11 cellular contexts compared by ENCODE assay signal in the genomic region with DNA sequence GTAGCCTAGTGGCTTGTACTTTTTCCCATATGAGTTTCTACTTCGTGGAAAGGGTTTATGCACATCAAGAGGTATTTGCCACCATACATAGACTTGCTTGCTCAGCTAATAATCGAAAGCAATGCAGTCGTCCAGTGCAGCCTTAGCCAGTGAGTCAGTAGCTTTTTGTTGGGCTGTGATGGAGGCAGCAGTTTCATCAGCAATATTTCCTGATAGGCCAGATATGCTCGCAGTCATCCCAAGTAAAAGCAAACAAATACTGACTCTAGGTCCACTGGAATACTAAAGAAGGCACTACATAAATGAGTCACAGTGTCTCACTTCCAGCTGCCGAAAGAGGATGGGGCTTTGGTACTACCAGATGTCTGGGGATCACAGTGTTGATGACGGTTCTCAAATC. TPM values are rescaled to one million over a fixed set of nuclear protein-coding genes. Genes with fewer than 3 reads are reported as not detected.
DNase-seq lines count a peak whose midpoint lies in the region; ATAC-seq, FAIRE-seq and TF ChIP-seq lines count a peak whose summit lies in the region.
"Had no signal": no experiment of that assay in that cellular context is flagged by ENCODE, and none has a peak within 500 bp of the region (broad histone marks: within the 10 kb centered on the region; RNA-seq: fewer than 3 reads in every experiment).

No MANE protein-coding gene starts in this region.

- peaks cover 8% of the 10 kb centered on the region for H3K4me1 Mint-ChIP-seq in glutamatergic neuron (ENCODE audit: low read depth, unreplicated experiment)

- H3K27ac ChIP-seq in K562 (ENCODE audit: extremely low read depth, low read depth, low read length) (no peak overlapping the region), HepG2 (ENCODE audit: extremely low read length, insufficient read depth, low read length) (no peak overlapping the region), Karpas-422 (ENCODE audit: low read length) (no peak overlapping the region)
- H3K27ac ChIP-seq: parathyroid adenoma had no signal

- intact Hi-C loops in K562 (cut with micrococcal nuclease) (loop anchor here (5.0 to 10.0 kb wide), 2 partner anchors 39 to 79 kb away; a partner anchor contains a TSS), HepG2 (cut with micrococcal nuclease; ENCODE audit: unreplicated experiment) (no loop called here)

- H3K36me3 ChIP-seq in K562 (ENCODE audit: control insufficient read depth, insufficient read depth, low read length) (peaks cover 9% of the 10 kb centered on the region), HepG2 (replicated peaks in 1 of 2; ENCODE audit: control insufficient read depth in 1 of 2, insufficient read depth in 2 of 2, low read length in 2 of 2) (peaks cover 0 to 2% of the 10 kb centered on the region in 2 experiments; a peak in 2 of 5 replicates), Karpas-422 (ENCODE audit: insufficient read depth, low read length) (no peaks in the 10 kb centered on the region)

- H3K27ac Mint-ChIP-seq in glutamatergic neuron (ENCODE audit: unreplicated experiment) = no peak overlapping the region

- CTCF ChIA-PET in K562 (lab: Yijun Ruan, JAX; ENCODE audit: low intra/inter-chr PET ratio) (no interaction called here), HepG2 (lab: Yijun Ruan, JAX; ENCODE audit: low intra/inter-chr PET ratio, low total read pairs) (no interaction called here)

- peaks cover 5% of the 10 kb centered on the region for H3K27me3 Mint-ChIP-seq in glutamatergic neuron (ENCODE audit: unreplicated experiment)

- 59% methylated on average over 6 of the region's 6 CpGs for WGBS in K562 (ENCODE audit: insufficient coverage, low coverage, missing lambda C conversion rate)
- 37% methylated on average over 6 of the region's 6 CpGs for WGBS in HepG2 (ENCODE audit: low lambda C conversion rate)

- BruUV-seq in K562 (replicated peaks; lab: Mats Ljungman, UMichigan) (no TSS peak), HepG2 (replicated peaks; lab: Mats Ljungman, UMichigan) (no TSS peak)

- in situ Hi-C loops in K562 (cut with MboI) (no loop called here), HepG2 (cut with HindIII; ENCODE audit: extremely low pct_ligation_motif_present, low pct_unique_long_range_greater_than_20kb) (no loop called here)

- H3K4me3 ChIP-seq in HFF-Myc (replicated peaks; ENCODE audit: low read depth, low read length) (no peak overlapping the region), K562 (no peak overlapping the region), HepG2 (replicated peaks in 1 of 3; ENCODE audit: insufficient read depth in 1 of 3, low read depth in 2 of 3, low read length in 3 of 3) (no peak overlapping the region), Karpas-422 (ENCODE audit: low read length) (no peak overlapping the region)

- TF ChIP-seq POLR2A in K562 (conservative IDR thresholded peaks at IDR 0.05) = no peak
- no peak; a peak in 1 of 4 replicates for TF ChIP-seq POLR2A in HepG2 (IDR thresholded peaks at IDR 0.05; ENCODE audit: insufficient read depth in 1 of 2, low read depth in 2 of 2, low read length in 2 of 2)

- peaks cover 19 to 35% of the 10 kb centered on the region in 2 experiments; a peak in 4 of 5 replicates for H3K4me1 ChIP-seq in K562 (replicated peaks in 1 of 2; ENCODE audit: control insufficient read depth in 2 of 2, insufficient read depth in 2 of 2, low read length in 2 of 2)
- peaks cover 31% of the 10 kb centered on the region for H3K4me1 ChIP-seq in HepG2 (ENCODE audit: insufficient read depth, low read length)
- H3K4me1 ChIP-seq in Karpas-422 (ENCODE audit: low read length) = no peaks in the 10 kb centered on the region

- H3K9me3 ChIP-seq in K562 (replicated peaks; ENCODE audit: control insufficient read depth, insufficient read depth, low read depth, low read length) (no peaks in the 10 kb centered on the region), HepG2 (ENCODE audit: low read length) (no peaks in the 10 kb centered on the region), Karpas-422 (ENCODE audit: low read length) (no peaks in the 10 kb centered on the region)

- no peak overlapping the region for H3K4me3 Mint-ChIP-seq in glutamatergic neuron (ENCODE audit: unreplicated experiment)

- TF ChIP-seq CTCF in HFF-Myc (IDR thresholded peaks at IDR 0.05; ENCODE audit: low read depth, low read length, missing control alignments) (no peak), K562 (IDR thresholded peaks at IDR 0.05 in 2 of 3, conservative IDR thresholded peaks at IDR 0.05 in 1 of 3; ENCODE audit: insufficient read depth in 2 of 3, low read depth in 1 of 3, low read length in 3 of 3) (no peak), HepG2 (CRISPR knock-in tag; IDR thresholded peaks at IDR 0.05) (no peak), glutamatergic neuron (IDR thresholded peaks at IDR 0.05; ENCODE audit: partially characterized antibody, unreplicated experiment) (no peak)

- TF ChIP-seq RAD21 in K562 (CRISPR knock-in tag; conservative IDR thresholded peaks at IDR 0.05 in 1 of 2, IDR thresholded peaks at IDR 0.05 in 1 of 2) (no peak), HepG2 (CRISPR knock-in tag; IDR thresholded peaks at IDR 0.05) (no peak)

- no peaks in the 10 kb centered on the region for H3K9me1 ChIP-seq in K562 (ENCODE audit: control insufficient read depth, insufficient read depth, low read length)

- H4K20me1 ChIP-seq in K562 (replicated peaks; ENCODE audit: control insufficient read depth, insufficient read depth, low read length) = peaks cover 10% of the 10 kb centered on the region
- H4K20me1 ChIP-seq in HepG2 (ENCODE audit: insufficient read depth, low read length) = peaks cover 21% of the 10 kb centered on the region
- H4K20me1 ChIP-seq in Karpas-422 (ENCODE audit: insufficient read depth, low read depth, low read length) = no peaks in the 10 kb centered on the region

- FAIRE-seq in K562 (lab: Jason Lieb, UNC) (no peak), HepG2 (lab: Jason Lieb, UNC) (no peak)

- ATAC-seq in K562 (no peak), HepG2 (no peak; the same call in 2 of the 3 replicates)

- no peak overlapping the region for H3K9ac ChIP-seq in K562 (ENCODE audit: insufficient read depth in 1 of 2, low read depth in 2 of 2, low read length in 2 of 2)
- no peak overlapping the region for H3K9ac ChIP-seq in HepG2 (ENCODE audit: insufficient read depth, low read depth, low read length)
- H3K9ac ChIP-seq in Karpas-422 (ENCODE audit: low read length) = no peak overlapping the region
- H3K9ac ChIP-seq: parathyroid adenoma had no signal

- H3K27me3 ChIP-seq in K562 (ENCODE audit: control insufficient read depth in 2 of 2, insufficient read depth in 2 of 2, low read length in 2 of 2) = no peaks in the 10 kb centered on the region
- no peaks in the 10 kb centered on the region; a peak in 1 of 5 replicates for H3K27me3 ChIP-seq in HepG2 (ENCODE audit: control insufficient read depth in 1 of 2, insufficient read depth in 2 of 2, low read length in 2 of 2)
- H3K27me3 ChIP-seq in Karpas-422 (ENCODE audit: low read length) = no peaks in the 10 kb centered on the region

- peaks cover 40% of the 10 kb centered on the region for H3K79me2 ChIP-seq in K562 (ENCODE audit: control insufficient read depth, insufficient read depth, low read length)
- H3K79me2 ChIP-seq in HepG2 (ENCODE audit: insufficient read depth, low read length) = peaks cover 28% of the 10 kb centered on the region
- no peaks in the 10 kb centered on the region for H3K79me2 ChIP-seq in Karpas-422 (ENCODE audit: low read length)
- H3K79me2 ChIP-seq: parathyroid adenoma had no signal

- POLR2A ChIA-PET in K562 (lab: Yijun Ruan, JAX) (interaction anchor here (0.6 to 1.2 kb wide), 2 partner anchors 13 to 140 kb away, joined by 3 read pairs; no protein-coding TSS in a partner anchor), HepG2 (lab: Yijun Ruan, JAX) (interaction anchor here (0.7 to 1.1 kb wide), 2 partner anchors 14 to 83 kb away, joined by 3 read pairs; a partner anchor contains a TSS)

- DNase-seq in AG08396 (ENCODE audit: low spot score) (peak; percentile 91), HFF-Myc (ENCODE audit: extremely low read depth, low read depth) (peak; percentile 72), K562 (ENCODE audit: extremely low read depth in 1 of 4, low spot score in 3 of 4) (no peak), HepG2 (ENCODE audit: low spot score) (peak; percentile 63), NCI-H2227 (lab: John Stamatoyannopoulos, UW; ENCODE audit: unreplicated experiment) (no peak), Karpas-422 (no peak), glutamatergic neuron (no peak)
- no peak for DNase-seq in stimulated activated naive CD4-positive, alpha-beta T cell treated with Interleukin-2 at 50 U/mL for 16 hours (lab: John Stamatoyannopoulos, UW)
- DNase-seq: DND-41, Kasumi-1 had no signal

- H3K4me2 ChIP-seq in K562 (ENCODE audit: insufficient read depth, low read length) (no peak overlapping the region), HepG2 (ENCODE audit: low read depth, low read length) (peak overlapping the region; percentile 21; the same call in 1 of the 2 replicates), Karpas-422 (ENCODE audit: low read depth, low read length, poor library complexity, severe bottlenecking) (no peak overlapping the region)

- H3K9me2 ChIP-seq in Karpas-422 (replicated peaks; ENCODE audit: insufficient read depth, low read length) = no peaks in the 10 kb centered on the region

- TF ChIP-seq EP300 in K562 (IDR thresholded peaks at IDR 0.05; ENCODE audit: low read length) = no peak
- TF ChIP-seq EP300 in HepG2 (IDR thresholded peaks at IDR 0.05; ENCODE audit: low read depth in 2 of 2, low read length in 2 of 2) = no peak
- TF ChIP-seq EP300 in HepG2 (CRISPR knock-in tag; IDR thresholded peaks at IDR 0.05; ENCODE audit: borderline replicate concordance) = no peak

- H3K36me3 Mint-ChIP-seq in glutamatergic neuron (ENCODE audit: unreplicated experiment) = peaks cover 4% of the 10 kb centered on the region

- H3K9me3 Mint-ChIP-seq in glutamatergic neuron (ENCODE audit: unreplicated experiment) = peaks cover 14% of the 10 kb centered on the region

- H2AFZ ChIP-seq in K562 (ENCODE audit: low read depth, low read length) (no peak overlapping the region), HepG2 (ENCODE audit: low read length) (no peak overlapping the region), Karpas-422 (ENCODE audit: low read length) (no peak overlapping the region)
- H2AFZ ChIP-seq: parathyroid adenoma had no signal

RNA-seq across cellular contexts. Expression of a gene that starts 2.1 kb away (rescaled TPM):
- total RNA-seq in K562 (2011; cell fraction: chromatin; rRNA removed; ENCODE audit: low replicate concordance) = 61.4 and 70.7 TPM in 2 replicates
- total RNA-seq in K562 (2011; cell fraction: nucleolus; rRNA removed) = 53.2 and 63.7 TPM in 2 replicates
- 62.1 and 64.4 TPM in 2 replicates for total RNA-seq in K562 (2011; cell fraction: nucleoplasm; rRNA removed)
- total RNA-seq in K562 (2014; rRNA removed) (76.1 and 83.0 TPM in 2 replicates), K562 (2014; rRNA removed; fragmentation: Illumina TruSeq; extraction: Trizol) (39.7 and 40.7 TPM in 2 replicates), K562 (2015; rRNA removed; fragmentation: Illumina TruSeq; extraction: Trizol) (25.0 and 25.9 TPM in 2 replicates), K562 (2021) (41.7 and 42.2 TPM in 2 replicates), HepG2 (2016; rRNA removed; fragmentation: Illumina TruSeq; extraction: Trizol) (73.7 and 86.7 TPM in 2 replicates), glutamatergic neuron (ENCODE audit: unreplicated experiment) (56.4 TPM)
- polyA plus RNA-seq in K562 (2011; rRNA removed) (119 and 124 TPM in 2 replicates), K562 (2014; fragmentation: Illumina TruSeq; extraction: Trizol) (46.9 and 54.9 TPM in 2 replicates), K562 (2014; fragmentation: Nextera tagmentation; extraction: Ambion mirVana) (10 to 100 TPM in 1 of 2 experiments, 1 to 10 TPM in 1; 9.2 to 10.7 TPM), K562 (2014; rRNA removed) (68.9 and 75.9 TPM in 2 replicates), HepG2 (2011; rRNA removed) (170 and 223 TPM in 2 replicates)
- polyA plus RNA-seq in K562 (2011; cell fraction: cytosol; rRNA removed) = 114 and 117 TPM in 2 replicates
- polyA plus RNA-seq in K562 (2011; cell fraction: nucleus; rRNA removed) = 136 and 157 TPM in 2 replicates
- 28.7 and 29.5 TPM in 2 replicates for polyA plus RNA-seq in K562 (2012)
- 42.4 and 53.7 TPM in 2 replicates for polyA minus RNA-seq in K562 (2011; rRNA and poly(A)+ RNA removed)
- 32.0 and 69.4 TPM in 2 replicates for polyA minus RNA-seq in K562 (2011; cell fraction: cytosol; rRNA and poly(A)+ RNA removed)
- polyA minus RNA-seq in K562 (2011; cell fraction: nucleus; rRNA and poly(A)+ RNA removed) = 33.0 and 56.2 TPM in 2 replicates
- 57.4 and 60.2 TPM in 2 replicates for total RNA-seq in HepG2 (2016; cell fraction: cytosol; rRNA removed; fragmentation: Illumina TruSeq; extraction: Trizol; ENCODE audit: low read depth)
- total RNA-seq in HepG2 (2016; cell fraction: insoluble cytoplasmic fraction; rRNA removed; fragmentation: Illumina TruSeq; extraction: Trizol) = 71.8 and 94.2 TPM in 2 replicates
- total RNA-seq in HepG2 (2016; cell fraction: membrane; rRNA removed; fragmentation: Illumina TruSeq; extraction: Trizol) = 64.9 and 67.4 TPM in 2 replicates
- total RNA-seq in HepG2 (2016; cell fraction: nucleus; rRNA removed; fragmentation: Illumina TruSeq; extraction: Trizol) = 26.3 and 33.7 TPM in 2 replicates
- polyA plus RNA-seq in HepG2 (2011; cell fraction: cytosol; rRNA removed) = 338 and 339 TPM in 2 replicates
- 163 and 165 TPM in 2 replicates for polyA plus RNA-seq in HepG2 (2011; cell fraction: nucleus; rRNA removed)
- polyA plus RNA-seq in HepG2 (2012) = 188 and 302 TPM in 2 replicates
- polyA plus RNA-seq in HepG2 (2016; cell fraction: cytosol; fragmentation: Illumina TruSeq; extraction: Trizol; ENCODE audit: low read depth) = 70.8 and 79.0 TPM in 2 replicates
- 107 and 108 TPM in 2 replicates for polyA plus RNA-seq in HepG2 (2016; cell fraction: insoluble cytoplasmic fraction; fragmentation: Illumina TruSeq; extraction: Trizol; ENCODE audit: low read depth)
- 59.2 and 59.3 TPM in 2 replicates for polyA plus RNA-seq in HepG2 (2016; cell fraction: membrane; fragmentation: Illumina TruSeq; extraction: Trizol; ENCODE audit: low read depth)
- polyA plus RNA-seq in HepG2 (2016; cell fraction: nucleus; fragmentation: Illumina TruSeq; extraction: Trizol; ENCODE audit: insufficient read depth, low read depth) = 56.7 and 59.3 TPM in 2 replicates
- polyA minus RNA-seq in HepG2 (2011; rRNA and poly(A)+ RNA removed; ENCODE audit: low replicate concordance) = 13.5 and 140 TPM in 2 replicates
- 117 and 136 TPM in 2 replicates for polyA minus RNA-seq in HepG2 (2011; cell fraction: cytosol; rRNA and poly(A)+ RNA removed)
- polyA minus RNA-seq in HepG2 (2011; cell fraction: nucleus; rRNA and poly(A)+ RNA removed) = 54.7 and 62.3 TPM in 2 replicates
- total RNA-seq in Karpas-422 (2014; rRNA removed; shearing (Covaris generic); ENCODE audit: low replicate concordance) = not detected in 2 replicates

Comparison
In these comparisons a context has a peak if more than half of its experiments do, and no peak if none do; other contexts are left out.
1. DNase-seq: peak in AG08396 (single experiment), HFF-Myc (single experiment) and HepG2 (single experiment); none in K562 (0 of 4), NCI-H2227 (single experiment), Karpas-422 (single experiment), stimulated activated naive CD4-positive, alpha-beta T cell treated with Interleukin-2 at 50 U/mL for 16 hours (single experiment) and glutamatergic neuron (single experiment).
2. RNA of a gene that starts 2.1 kb away (total RNA-seq): 26.3 to 94.2 TPM in HepG2, 56.4 TPM in glutamatergic neuron (single experiment) and 25.0 to 83.0 TPM in K562; not detected in Karpas-422; every median in the first group is over 10 times any median in the second.